Comparison of ENCODE assay signal across 9 cellular contexts in the genomic region with DNA sequence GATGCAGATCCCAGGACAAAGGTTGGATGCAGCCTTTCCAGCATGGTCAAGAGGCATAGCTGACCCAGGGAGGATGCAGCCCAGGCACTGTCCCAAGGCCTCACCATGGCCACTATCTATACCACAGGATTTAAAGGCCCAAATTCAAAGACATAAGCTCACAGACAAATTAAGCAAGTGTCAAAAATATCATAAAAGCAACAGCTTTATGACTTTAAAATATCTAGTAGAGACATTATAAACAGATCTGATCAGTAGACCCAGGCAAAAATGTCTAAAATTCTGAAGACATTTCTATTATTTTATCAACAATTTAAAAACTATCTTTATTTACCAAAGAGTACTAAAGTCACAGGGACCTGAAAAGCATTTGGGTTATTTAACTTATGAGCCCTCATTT.
"Had no signal": no experiment of that assay in that cellular context is flagged by ENCODE, and none has a peak within 500 bp of the region (broad histone marks: within the 10 kb centered on the region; RNA-seq: fewer than 3 reads in every experiment).

No MANE protein-coding gene starts in this region.

- H3K4me3 Mint-ChIP-seq: GM23338, H9, HFFc6 had no signal

- ATAC-seq: GM23338 had no signal

- H3K27ac ChIP-seq: GM23248 had no signal

- FAIRE-seq: H54 had no signal

- H3K4me1 ChIP-seq: HAP-1 had no signal

- H3K4me1 Mint-ChIP-seq: GM23338 had no signal

- DNase-seq: GM23248, GOT3, H7, H9, HCEC 1CT, HFFc6 had no signal

- H3K4me2 ChIP-seq: GM23338 had no signal

- H2AFZ ChIP-seq: GM23248, GM23338 had no signal

- H3K36me3 ChIP-seq: HAP-1 had no signal

- H3K4me3 ChIP-seq: GM23248, GM23338, HAP-1 had no signal

- H3K27ac Mint-ChIP-seq: GM23338, H9, HFFc6 had no signal

- H3K9ac ChIP-seq: GM23248 had no signal
